22 cellular contexts compared by ENCODE assay signal in the genomic region with DNA sequence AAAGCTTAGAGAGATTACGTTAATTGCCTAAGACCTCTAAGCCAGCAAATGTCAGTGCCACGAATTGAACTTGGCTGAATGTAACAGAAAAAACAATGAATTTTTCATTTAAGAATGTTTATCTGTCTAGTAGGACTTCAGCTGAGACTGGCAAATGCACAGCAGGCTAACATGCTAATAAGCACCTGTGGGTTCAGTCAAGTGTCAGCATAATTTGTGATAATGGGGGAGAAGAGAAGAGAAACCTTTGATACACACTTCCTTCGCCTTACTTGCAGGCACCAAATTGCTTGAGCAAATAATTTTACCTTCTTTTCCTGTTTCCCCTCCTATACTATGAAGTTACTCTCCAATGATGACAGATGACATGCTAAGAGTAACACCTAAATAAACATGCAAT.
"Had no signal": no experiment of that assay in that cellular context is flagged by ENCODE, and none has a peak within 500 bp of the region (broad histone marks: within the 10 kb centered on the region; RNA-seq: fewer than 3 reads in every experiment).

No MANE protein-coding gene starts in this region.

- DNase-seq: colonic mucosa; cortex of kidney; effector CD8-positive, alpha-beta T cell; effector memory CD8-positive, alpha-beta T cell; endodermal cell; erythroblast; esophagus squamous epithelium; foreskin fibroblast; foreskin melanocyte; gastrocnemius medialis; glutamatergic neuron; head of caudate nucleus; heart right ventricle; hippocampal formation; left cardiac atrium; left lung; left ventricle myocardium superior; lower lobe of right lung; mesenchymal stem cell; mucosa of descending colon; naive B cell had no signal

- ATAC-seq: effector memory CD8-positive, alpha-beta T cell; esophagus mucosa; gastrocnemius medialis; heart right ventricle; left cardiac atrium; left lung; left ventricle myocardium superior; lower lobe of right lung; mucosa of descending colon had no signal
